In the genomic region with DNA sequence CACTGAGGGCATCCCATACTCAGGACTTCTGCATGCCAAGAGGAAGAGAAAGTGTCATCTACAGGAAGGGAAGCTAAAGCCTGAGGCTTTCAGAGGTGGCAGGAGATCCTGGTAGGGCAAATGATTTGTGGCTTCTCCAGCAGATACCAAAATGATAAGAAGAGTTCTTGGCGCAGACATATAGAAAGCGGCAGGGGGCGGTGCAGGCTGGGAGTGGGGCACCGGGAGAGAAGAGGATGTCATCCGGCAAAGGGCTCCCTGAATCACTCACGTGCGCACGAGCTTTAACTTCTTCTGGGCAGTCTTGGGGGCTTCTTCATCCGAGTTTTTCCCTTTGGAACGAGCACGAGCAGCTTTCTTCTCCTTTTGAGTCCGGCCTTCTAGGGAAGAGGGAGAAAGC, we compare ENCODE assay signal across 20 cellular contexts. TPM values are rescaled to one million over a fixed set of nuclear protein-coding genes. Genes with fewer than 3 reads are reported as not detected.
"Had no signal": no experiment of that assay in that cellular context is flagged by ENCODE, and none has a peak within 500 bp of the region (broad histone marks: within the 10 kb centered on the region; RNA-seq: fewer than 3 reads in every experiment).

No MANE protein-coding gene starts in this region.

- DNase-seq: activated CD4-positive, alpha-beta T cell treated with anti-CD3 and anti-CD28 coated beads for 36 hours; activated CD4-positive, alpha-beta T cell treated with anti-CD3 and anti-CD28 coated beads, Interleukin-2, amount 50 U/mL, for 1 hour; activated CD8-positive, alpha-beta memory T cell treated with anti-CD3 and anti-CD28 coated beads, Interleukin-2, amount 50 U/mL, for 48 hours; activated CD8-positive, alpha-beta T cell treated with anti-CD3 and anti-CD28 coated beads, Interleukin-2, amount 10 ng/mL, durations not matched to agents 7 days and 5 days; activated T-cell treated with anti-CD3 and anti-CD28 coated beads, Interleukin-2, amount 50 U/mL, for 1 hour; Karpas-422; MM.1S; NCI-H1105; NCI-H1436; NCI-H1694 treated with DMSO at 0.1 percent for 48 hours; NCI-H2029 treated with DMSO at 0.1 percent for 48 hours; NCI-H510A treated with DMSO at 0.1 percent for 48 hours; NCI-H69; PC-3; SHP77; WERI-Rb-1 had no signal

- H3K9me3 Mint-ChIP-seq: activated naive CD4-positive, alpha-beta T cell treated with anti-CD3 and anti-CD28 coated beads, Interleukin-2, amount 50 U/mL, for 24 hours; T-helper 1 cell treated with Interleukin-12 subunit alpha and Interleukin-12 subunit beta and Interleukin-4 antibody, amounts not matched to agents 30 μg/mL and 1 μg/mL, for 36 hours had no signal

- ATAC-seq: activated CD4-positive, alpha-beta T cell treated with anti-CD3 and anti-CD28 coated beads for 36 hours; activated CD8-positive, alpha-beta T cell treated with anti-CD3 and anti-CD28 coated beads, Interleukin-2, amount 10 ng/mL, durations not matched to agents 7 days and 5 days; PC-3; SK-N-SH treated with all-trans-retinoic acid at 6 μM for 48 hours had no signal

- H3K27me3 ChIP-seq: SJSA1 had no signal

- H3K27me3 Mint-ChIP-seq: activated CD4-positive, alpha-beta T cell treated with anti-CD3 and anti-CD28 coated beads for 36 hours; activated naive CD4-positive, alpha-beta T cell treated with anti-CD3 and anti-CD28 coated beads, Interleukin-2, amount 50 U/mL, for 24 hours had no signal

- H3K4me3 Mint-ChIP-seq: activated CD4-positive, alpha-beta T cell treated with anti-CD3 and anti-CD28 coated beads for 36 hours; activated CD8-positive, alpha-beta T cell treated with anti-CD3 and anti-CD28 coated beads, Interleukin-2, amount 10 ng/mL, durations not matched to agents 7 days and 5 days; activated naive CD4-positive, alpha-beta T cell treated with anti-CD3 and anti-CD28 coated beads, Interleukin-2, amount 50 U/mL, for 24 hours; T-helper 1 cell treated with Interleukin-12 subunit alpha and Interleukin-12 subunit beta and Interleukin-4 antibody, amounts not matched to agents 30 μg/mL and 1 μg/mL, for 36 hours had no signal

- H3K4me1 ChIP-seq: SJSA1 had no signal

- H3K9me3 ChIP-seq: SJSA1 had no signal

- H3K4me3 ChIP-seq: SJSA1 had no signal

- H3K27ac ChIP-seq: SJSA1, WERI-Rb-1 had no signal

- H3K4me1 Mint-ChIP-seq: activated CD4-positive, alpha-beta T cell treated with anti-CD3 and anti-CD28 coated beads for 36 hours; activated naive CD4-positive, alpha-beta T cell treated with anti-CD3 and anti-CD28 coated beads, Interleukin-2, amount 50 U/mL, for 24 hours had no signal

- H3K27ac Mint-ChIP-seq: activated CD4-positive, alpha-beta T cell treated with anti-CD3 and anti-CD28 coated beads for 36 hours; activated CD8-positive, alpha-beta T cell treated with anti-CD3 and anti-CD28 coated beads, Interleukin-2, amount 10 ng/mL, durations not matched to agents 7 days and 5 days; activated naive CD4-positive, alpha-beta T cell treated with anti-CD3 and anti-CD28 coated beads, Interleukin-2, amount 50 U/mL, for 24 hours; T-helper 1 cell treated with Interleukin-12 subunit alpha and Interleukin-12 subunit beta and Interleukin-4 antibody, amounts not matched to agents 30 μg/mL and 1 μg/mL, for 36 hours had no signal

RNA-seq across cellular contexts. Expression of a gene that starts 5.2 kb away (rescaled TPM):
- total RNA-seq: SJSA1 had no signal

RNA-seq across cellular contexts. Expression of a gene that starts 16.6 kb away (rescaled TPM):
- total RNA-seq: SJSA1 had no signal
